Comparison of ENCODE assay signal across 22 cellular contexts in the genomic region with DNA sequence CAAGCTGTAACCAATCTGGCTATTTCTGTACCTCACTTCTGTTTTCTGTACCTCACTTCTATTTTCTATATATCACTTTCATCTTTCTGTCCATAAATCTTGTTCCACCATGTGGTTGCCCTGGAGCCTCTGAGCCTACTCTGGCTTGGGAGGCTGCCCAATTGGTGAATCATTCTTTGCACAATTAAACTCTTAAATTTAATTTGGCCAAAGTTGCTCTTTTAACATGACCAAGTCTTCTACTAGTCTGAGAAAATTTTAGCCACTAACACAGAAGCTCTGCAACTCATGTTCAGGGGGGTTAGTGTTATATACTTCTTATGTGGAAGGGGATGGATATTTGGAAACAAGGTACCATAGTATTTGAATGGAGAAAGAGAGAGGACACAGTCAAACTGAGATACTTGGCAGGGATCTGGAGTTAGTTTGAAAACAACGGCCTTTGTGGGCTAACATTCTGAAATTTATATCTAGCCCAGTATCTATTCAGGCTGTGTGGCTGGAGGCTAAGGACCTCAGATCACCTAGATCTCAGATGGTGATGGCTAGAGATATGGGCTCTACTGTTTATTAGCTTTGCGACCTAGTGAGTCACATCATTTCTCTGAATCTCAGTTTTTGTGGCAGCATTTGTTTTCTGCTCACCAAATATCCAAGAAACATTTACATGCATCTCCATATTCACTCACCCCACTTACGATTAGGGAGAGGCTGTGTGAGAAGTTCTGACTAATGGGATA.
DNase-seq lines count a peak whose midpoint lies in the region; ATAC-seq and TF ChIP-seq lines count a peak whose summit lies in the region.
"Had no signal": no experiment of that assay in that cellular context is flagged by ENCODE, and none has a peak within 500 bp of the region (broad histone marks: within the 10 kb centered on the region; RNA-seq: fewer than 3 reads in every experiment).

No MANE protein-coding gene starts in this region.

- no peaks in the 10 kb centered on the region for H3K4me1 Mint-ChIP-seq in activated T-helper 17 cell treated with anti-CD3 and anti-CD28 coated beads, Interleukin-2, amount 50 U/mL, for 72 hours
- H3K4me1 Mint-ChIP-seq: CD4-positive, CD25-positive, alpha-beta regulatory T cell had no signal

- no peak overlapping the region for H3K27ac Mint-ChIP-seq in activated T-helper 17 cell treated with anti-CD3 and anti-CD28 coated beads, Interleukin-2, amount 50 U/mL, for 72 hours
- H3K27ac Mint-ChIP-seq: activated CD8-positive, alpha-beta T cell treated with anti-CD3 and anti-CD28 coated beads, Interleukin-2, amount 10 ng/mL, durations not matched to agents 7 days and 5 days; CD4-positive, CD25-positive, alpha-beta regulatory T cell; progenitor cell of endocrine pancreas had no signal

- H3K36me3 Mint-ChIP-seq in activated T-helper 17 cell treated with anti-CD3 and anti-CD28 coated beads, Interleukin-2, amount 50 U/mL, for 72 hours (ENCODE audit: low read depth): no peaks in the 10 kb centered on the region
- H3K36me3 Mint-ChIP-seq: CD4-positive, CD25-positive, alpha-beta regulatory T cell had no signal

- DNase-seq in A172 (ENCODE audit: low spot score) (peak; percentile 58), HT-29 (ENCODE audit: low spot score) (peak; percentile 21), amniotic epithelial cell (ENCODE audit: low read depth) (peak; percentile 85), fibroblast of the aortic adventitia (ENCODE audit: low read depth) (peak; percentile 37), RKO (ENCODE audit: low spot score) (no peak)
- DNase-seq: activated CD8-positive, alpha-beta T cell treated with anti-CD3 and anti-CD28 coated beads, Interleukin-2, amount 10 ng/mL, durations not matched to agents 7 days and 5 days; activated naive CD4-positive, alpha-beta T cell treated with anti-CD3 and anti-CD28 coated beads, Interleukin-2, amount 50 U/mL, for 16 hours; activated T-cell treated with anti-CD3 and anti-CD28 coated beads, Interleukin-2, amount 50 U/mL, for 4 hours; body of pancreas; CD4-positive, CD25-positive, alpha-beta regulatory T cell; cortex of kidney; left lung; NCI-H1105 treated with DMSO at 0.1 percent for 48 hours; NCI-H524 treated with DMSO at 0.1 percent for 48 hours; SHP77 treated with DMSO at 0.1 percent for 48 hours; small intestine; stimulated activated CD4-positive, alpha-beta T cell treated with anti-CD3 and anti-CD28 coated beads, Interleukin-4, amount 100 ng/mL, for 24 hours; WERI-Rb-1 had no signal

- no peak for ATAC-seq in HG03469 (IDR thresholded peaks at IDR 0.05; ENCODE audit: unreplicated experiment)
- ATAC-seq in HG03342 (IDR thresholded peaks at IDR 0.05; ENCODE audit: unreplicated experiment): no peak
- ATAC-seq in activated T-helper 17 cell treated with anti-CD3 and anti-CD28 coated beads, Interleukin-2, amount 50 U/mL, for 72 hours (replicated peaks): no peak
- ATAC-seq: activated CD8-positive, alpha-beta T cell treated with anti-CD3 and anti-CD28 coated beads, Interleukin-2, amount 10 ng/mL, durations not matched to agents 7 days and 5 days; activated T-cell treated with anti-CD3 and anti-CD28 coated beads, Interleukin-2, amount 50 U/mL, for 4 hours; body of pancreas; left lung had no signal

- no peaks in the 10 kb centered on the region for H3K9me3 Mint-ChIP-seq in activated T-helper 17 cell treated with anti-CD3 and anti-CD28 coated beads, Interleukin-2, amount 50 U/mL, for 72 hours
- H3K9me3 Mint-ChIP-seq: activated T-cell treated with anti-CD3 and anti-CD28 coated beads, Interleukin-2, amount 50 U/mL, for 4 hours had no signal

- TF ChIP-seq CTCF in fibroblast of the aortic adventitia (IDR thresholded peaks at IDR 0.05; ENCODE audit: insufficient read depth, low read length): no peak

- no peak overlapping the region for H3K4me3 Mint-ChIP-seq in activated T-helper 17 cell treated with anti-CD3 and anti-CD28 coated beads, Interleukin-2, amount 50 U/mL, for 72 hours
- H3K4me3 Mint-ChIP-seq: activated CD8-positive, alpha-beta T cell treated with anti-CD3 and anti-CD28 coated beads, Interleukin-2, amount 10 ng/mL, durations not matched to agents 7 days and 5 days; activated T-cell treated with anti-CD3 and anti-CD28 coated beads, Interleukin-2, amount 50 U/mL, for 4 hours; CD4-positive, CD25-positive, alpha-beta regulatory T cell had no signal

- H3K27me3 Mint-ChIP-seq in activated T-helper 17 cell treated with anti-CD3 and anti-CD28 coated beads, Interleukin-2, amount 50 U/mL, for 72 hours: no peaks in the 10 kb centered on the region
- H3K27me3 Mint-ChIP-seq: CD4-positive, CD25-positive, alpha-beta regulatory T cell; progenitor cell of endocrine pancreas had no signal

- no peak overlapping the region for H3K4me3 ChIP-seq in fibroblast of the aortic adventitia (ENCODE audit: low read depth, low read length)
- H3K4me3 ChIP-seq: body of pancreas, left lung had no signal
